Comparison of ENCODE assay signal across 2 cellular contexts in the genomic region with DNA sequence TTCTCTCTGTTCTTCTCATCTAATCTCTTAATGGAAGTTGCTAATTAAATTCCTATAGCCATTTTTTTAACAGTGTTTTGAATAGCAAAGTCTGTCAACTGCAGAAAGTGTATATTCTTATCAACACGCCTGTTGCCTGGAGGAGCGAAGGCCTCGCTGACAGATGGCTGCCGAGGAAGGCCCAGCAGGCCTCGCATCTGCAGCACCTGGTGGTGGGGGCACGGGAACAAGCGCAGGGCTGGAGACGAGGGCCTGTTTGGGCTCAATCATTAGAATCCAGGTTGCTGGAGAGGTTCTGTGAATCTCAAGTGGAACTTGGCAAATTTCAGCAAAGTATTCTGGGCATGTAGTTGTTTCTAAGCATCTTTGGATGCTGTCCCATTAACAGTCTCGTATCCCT.
TF ChIP-seq lines count a peak whose summit lies in the region.

No MANE protein-coding gene starts in this region.

TF ChIP-seq in GM23338, 12 proteins besides CTCF, POLR2A, EP300 and RAD21:
- TF ChIP-seq ZNF462 (CRISPR knock-in tag; IDR thresholded peaks at IDR 0.05) (no peak), EZH2 (IDR thresholded peaks at IDR 0.05; ENCODE audit: low read depth, unreplicated experiment) (no peak)
- TF ChIP-seq, protein P1, sequence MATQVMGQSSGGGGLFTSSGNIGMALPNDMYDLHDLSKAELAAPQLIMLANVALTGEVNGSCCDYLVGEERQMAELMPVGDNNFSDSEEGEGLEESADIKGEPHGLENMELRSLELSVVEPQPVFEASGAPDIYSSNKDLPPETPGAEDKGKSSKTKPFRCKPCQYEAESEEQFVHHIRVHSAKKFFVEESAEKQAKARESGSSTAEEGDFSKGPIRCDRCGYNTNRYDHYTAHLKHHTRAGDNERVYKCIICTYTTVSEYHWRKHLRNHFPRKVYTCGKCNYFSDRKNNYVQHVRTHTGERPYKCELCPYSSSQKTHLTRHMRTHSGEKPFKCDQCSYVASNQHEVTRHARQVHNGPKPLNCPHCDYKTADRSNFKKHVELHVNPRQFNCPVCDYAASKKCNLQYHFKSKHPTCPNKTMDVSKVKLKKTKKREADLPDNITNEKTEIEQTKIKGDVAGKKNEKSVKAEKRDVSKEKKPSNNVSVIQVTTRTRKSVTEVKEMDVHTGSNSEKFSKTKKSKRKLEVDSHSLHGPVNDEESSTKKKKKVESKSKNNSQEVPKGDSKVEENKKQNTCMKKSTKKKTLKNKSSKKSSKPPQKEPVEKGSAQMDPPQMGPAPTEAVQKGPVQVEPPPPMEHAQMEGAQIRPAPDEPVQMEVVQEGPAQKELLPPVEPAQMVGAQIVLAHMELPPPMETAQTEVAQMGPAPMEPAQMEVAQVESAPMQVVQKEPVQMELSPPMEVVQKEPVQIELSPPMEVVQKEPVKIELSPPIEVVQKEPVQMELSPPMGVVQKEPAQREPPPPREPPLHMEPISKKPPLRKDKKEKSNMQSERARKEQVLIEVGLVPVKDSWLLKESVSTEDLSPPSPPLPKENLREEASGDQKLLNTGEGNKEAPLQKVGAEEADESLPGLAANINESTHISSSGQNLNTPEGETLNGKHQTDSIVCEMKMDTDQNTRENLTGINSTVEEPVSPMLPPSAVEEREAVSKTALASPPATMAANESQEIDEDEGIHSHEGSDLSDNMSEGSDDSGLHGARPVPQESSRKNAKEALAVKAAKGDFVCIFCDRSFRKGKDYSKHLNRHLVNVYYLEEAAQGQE (IDR thresholded peaks at IDR 0.05; ENCODE audit: unreplicated experiment) = no peak

TF ChIP-seq in WTC11, 78 proteins besides CTCF, POLR2A, EP300 and RAD21 (continued from another document):
- no peak for TF ChIP-seq ZNF263 (CRISPR knock-in tag; IDR thresholded peaks at IDR 0.05; ENCODE audit: low read depth)
- TF ChIP-seq ARID4B (CRISPR knock-in tag; IDR thresholded peaks at IDR 0.05; ENCODE audit: borderline replicate concordance) = no peak
- TF ChIP-seq ZNF396 (CRISPR knock-in tag; IDR thresholded peaks at IDR 0.05; ENCODE audit: borderline replicate concordance) = no peak
- TF ChIP-seq GTF2I (CRISPR knock-in tag; conservative IDR thresholded peaks at IDR 0.05) = no peak
- TF ChIP-seq, protein P2, sequence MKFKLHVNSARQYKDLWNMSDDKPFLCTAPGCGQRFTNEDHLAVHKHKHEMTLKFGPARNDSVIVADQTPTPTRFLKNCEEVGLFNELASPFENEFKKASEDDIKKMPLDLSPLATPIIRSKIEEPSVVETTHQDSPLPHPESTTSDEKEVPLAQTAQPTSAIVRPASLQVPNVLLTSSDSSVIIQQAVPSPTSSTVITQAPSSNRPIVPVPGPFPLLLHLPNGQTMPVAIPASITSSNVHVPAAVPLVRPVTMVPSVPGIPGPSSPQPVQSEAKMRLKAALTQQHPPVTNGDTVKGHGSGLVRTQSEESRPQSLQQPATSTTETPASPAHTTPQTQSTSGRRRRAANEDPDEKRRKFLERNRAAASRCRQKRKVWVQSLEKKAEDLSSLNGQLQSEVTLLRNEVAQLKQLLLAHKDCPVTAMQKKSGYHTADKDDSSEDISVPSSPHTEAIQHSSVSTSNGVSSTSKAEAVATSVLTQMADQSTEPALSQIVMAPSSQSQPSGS (CRISPR knock-in tag; IDR thresholded peaks at IDR 0.05; ENCODE audit: borderline replicate concordance, low read depth) = no peak
